Comparison of ENCODE assay signal across 8 cellular contexts in the genomic region with DNA sequence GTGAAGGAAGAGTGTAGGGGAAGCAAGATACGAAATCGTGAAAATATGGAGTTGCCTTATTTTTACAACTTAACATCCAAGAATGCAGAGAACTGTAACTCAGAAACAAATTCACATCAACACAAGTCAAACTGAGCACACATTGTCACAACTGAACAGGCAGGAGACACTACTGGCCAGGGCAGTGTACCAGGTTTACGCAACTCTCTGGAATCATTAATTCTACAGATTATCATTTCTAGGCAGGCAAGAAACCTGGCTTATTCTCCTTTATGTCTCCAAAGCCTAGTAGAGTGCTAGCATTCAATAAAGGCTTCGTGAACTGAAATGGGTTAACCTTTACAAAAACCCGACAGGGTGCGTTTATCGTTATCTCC. TPM values are rescaled to one million over a fixed set of nuclear protein-coding genes. Genes with fewer than 3 reads are reported as not detected.
DNase-seq lines count a peak whose midpoint lies in the region; ATAC-seq and TF ChIP-seq lines count a peak whose summit lies in the region.

No MANE protein-coding gene starts in this region.

- in situ Hi-C loops in brain microvascular endothelial cell (cut with HindIII; ENCODE audit: low pct_ligation_motif_present, low sequenced_read_pairs), result no loop called here

- H3K36me3 ChIP-seq in brain microvascular endothelial cell (replicated peaks), result peaks cover 10% of the 10 kb centered on the region
- peaks cover 0 to 37% of the 10 kb centered on the region in 2 donors for H3K36me3 ChIP-seq in left lung
- H3K36me3 ChIP-seq in thoracic aorta, result peaks cover 5% of the 10 kb centered on the region

- H3K4me1 ChIP-seq in left lung (peaks cover 27 to 55% of the 10 kb centered on the region in 2 donors), thoracic aorta (ENCODE audit: control insufficient read depth in 1 of 2, low read depth in 2 of 2) (peaks cover 33 to 45% of the 10 kb centered on the region in 2 donors)

- H3K4me3 ChIP-seq in AG09309 (ENCODE audit: control insufficient read depth, low read depth, low read length) (peak overlapping the region; percentile 96), brain microvascular endothelial cell (ENCODE audit: low read depth, low read length) (peak overlapping the region; percentile 95), left lung (peak overlapping the region; percentile 96 to 100), thoracic aorta (peak overlapping the region; percentile 99)

- TF ChIP-seq CTCF in AG09309 (IDR thresholded peaks at IDR 0.05; ENCODE audit: control insufficient read depth, insufficient read depth, low read depth, low read length, missing control alignments) (no peak), brain microvascular endothelial cell (IDR thresholded peaks at IDR 0.05; ENCODE audit: low read depth, low read length, missing control alignments) (no peak), left lung (IDR thresholded peaks at IDR 0.05) (no peak), thoracic aorta (IDR thresholded peaks at IDR 0.05) (no peak)

- H3K27ac ChIP-seq in brain microvascular endothelial cell (peak overlapping the region; percentile 95), left lung (peak overlapping the region; percentile 94 to 99), thoracic aorta (peak overlapping the region; percentile 98)

- H3K9me3 ChIP-seq in left lung (no peaks in the 10 kb centered on the region), thoracic aorta (no peaks in the 10 kb centered on the region)

- H3K27me3 ChIP-seq in brain microvascular endothelial cell (replicated peaks) (no peaks in the 10 kb centered on the region), left lung (no peaks in the 10 kb centered on the region), thoracic aorta (replicated peaks; ENCODE audit: insufficient read depth) (no peaks in the 10 kb centered on the region)

- ATAC-seq in left lung, result peak; percentile 20
- no peak for ATAC-seq in thoracic aorta (ENCODE audit: insufficient number of reproducible peaks, low FRiP score, low read depth)
- ATAC-seq in HG02981 (IDR thresholded peaks at IDR 0.05; ENCODE audit: unreplicated experiment), result no peak
- ATAC-seq in GM19452 (IDR thresholded peaks at IDR 0.05; ENCODE audit: unreplicated experiment), result no peak

- intact Hi-C loops in left lung (cut with DNase I), result no loop called here

- DNase-seq in AG09309 (ENCODE audit: low read depth) (no peak), HT-29 (ENCODE audit: low spot score) (peak; percentile 33), brain microvascular endothelial cell (no peak), left lung (no peak), thoracic aorta (ENCODE audit: low spot score) (no peak), HK-2 (ENCODE audit: unreplicated experiment) (no peak)

RNA-seq across cellular contexts. Expression of a gene that starts 0.6 kb away (rescaled TPM):
- 23.8 and 30.0 TPM in 2 replicates for total RNA-seq in HT-29 (2014; rRNA removed; shearing (Covaris generic))
- total RNA-seq in left lung (10 to 100 TPM; 24.3 to 26.6 TPM), thoracic aorta (10 to 100 TPM; 29.8 to 37.5 TPM)

RNA-seq across cellular contexts. Expression of a gene that starts 0.7 kb away (rescaled TPM):
- total RNA-seq in HT-29 (2014; rRNA removed; shearing (Covaris generic)), result 18.4 and 20.7 TPM in 2 replicates
- total RNA-seq in left lung (10 to 100 TPM; 48.1 to 48.9 TPM), thoracic aorta (10 to 100 TPM; 32.6 to 38.2 TPM)
